In genomic region chr7:32477649-32477980, GRCh38 we compare ENCODE assay signal across 30 cellular contexts.
"Had no signal": no experiment of that assay in that cellular context is flagged by ENCODE, and none has a peak within 500 bp of the region (broad histone marks: within the 10 kb centered on the region; RNA-seq: fewer than 3 reads in every experiment).

No MANE protein-coding gene starts in this region.

- DNase-seq: activated CD4-positive, alpha-beta memory T cell treated with anti-CD3 and anti-CD28 coated beads for 36 hours; activated CD4-positive, alpha-beta T cell treated with anti-CD3 and anti-CD28 coated beads, Interleukin-2, amount 10 ng/mL, durations not matched to agents 24 days and 14 days; activated CD4-positive, CD25-positive, alpha-beta regulatory T cell treated with anti-CD3 and anti-CD28 coated beads, Interleukin-2, amount 50 U/mL, for 72 hours; activated CD8-positive, alpha-beta memory T cell treated with anti-CD3 and anti-CD28 coated beads, Interleukin-2, amount 50 U/mL, for 48 hours; activated gamma-delta T cell; activated naive CD4-positive, alpha-beta T cell treated with anti-CD3 and anti-CD28 coated beads, Interleukin-2, amount 10 ng/mL, durations not matched to agents 7 days and 5 days; activated T-cell treated with anti-CD3 and anti-CD28 coated beads, Interleukin-2, amount 50 U/mL, for 24 hours; amniotic stem cell; cerebellar nuclear complex; colonic mucosa; effector CD8-positive, alpha-beta T cell; hippocampal formation; kidney; left colon; midbrain; naive thymus-derived CD4-positive, alpha-beta T cell; nucleus accumbens; stimulated activated CD4-positive, alpha-beta T cell treated with anti-CD3 and anti-CD28 coated beads, Interleukin-1b, Interleukin-23, amount 100 ng/mL, for 48 hours; stimulated activated CD4-positive, alpha-beta T cell treated with anti-CD3 and anti-CD28 coated beads, Interleukin-4, amount 100 ng/mL, for 4 hours; stimulated activated CD8-positive, alpha-beta memory T cell treated with anti-CD3 and anti-CD28 coated beads, Interleukin-4, amount 100 ng/mL, for 48 hours; stimulated activated naive CD8-positive, alpha-beta T cell treated with anti-CD3 and anti-CD28 coated beads, Interleukin-15, amount 100 ng/mL, for 72 hours; thyroid gland; upper lobe of left lung had no signal

- H3K4me2 ChIP-seq: smooth muscle cell had no signal

- FAIRE-seq: kidney, TTC549 had no signal

- H3K9ac ChIP-seq: parathyroid adenoma had no signal

- H3K79me2 ChIP-seq: parathyroid adenoma had no signal

- H2AFZ ChIP-seq: parathyroid adenoma had no signal

- H3K4me3 ChIP-seq: colonic mucosa, esophagus muscularis mucosa, gastroesophageal sphincter, right atrium auricular region, smooth muscle cell, thyroid gland, upper lobe of left lung, vagina had no signal

- H3K27me3 ChIP-seq: colonic mucosa, esophagus muscularis mucosa, gastroesophageal sphincter, right atrium auricular region, thyroid gland, upper lobe of left lung, vagina had no signal

- H3K4me1 ChIP-seq: colonic mucosa, esophagus muscularis mucosa, gastroesophageal sphincter, parathyroid adenoma, right atrium auricular region, thyroid gland, upper lobe of left lung, vagina had no signal

- H3K27ac ChIP-seq: colonic mucosa, esophagus muscularis mucosa, gastroesophageal sphincter, parathyroid adenoma, right atrium auricular region, thyroid gland, upper lobe of left lung, vagina had no signal

- H3K9me3 ChIP-seq: colonic mucosa, esophagus muscularis mucosa, gastroesophageal sphincter, right atrium auricular region, thyroid gland, upper lobe of left lung, vagina had no signal

- H3K36me3 ChIP-seq: colonic mucosa, esophagus muscularis mucosa, gastroesophageal sphincter, right atrium auricular region, thyroid gland, upper lobe of left lung, vagina had no signal
